In the genomic region with DNA sequence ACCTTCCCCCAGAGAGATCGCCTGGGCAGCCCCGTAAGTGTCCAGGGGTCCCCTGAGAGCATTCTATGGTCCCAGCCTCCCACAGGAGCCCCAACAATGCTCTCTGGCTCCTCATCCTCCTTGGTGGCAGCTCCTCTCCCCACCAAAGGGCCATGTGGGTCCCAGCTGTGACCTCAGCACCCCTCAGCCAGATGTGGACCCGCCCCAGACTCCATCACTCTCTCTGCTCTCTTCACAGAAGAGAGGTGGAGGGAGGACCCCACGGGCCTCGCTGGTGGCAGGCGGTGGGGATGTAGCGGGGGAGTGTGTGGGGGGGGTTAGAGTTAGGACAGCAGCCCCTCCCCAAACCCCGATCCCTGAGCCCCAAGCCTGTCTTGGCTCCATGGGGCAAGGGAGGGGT, we compare ENCODE assay signal across 1 cellular context.
TF ChIP-seq lines count a peak whose summit lies in the region.

No MANE protein-coding gene starts in this region.

TF ChIP-seq in HEK293, 187 proteins besides CTCF, POLR2A, EP300 and RAD21:
- TF ChIP-seq, protein P1, sequence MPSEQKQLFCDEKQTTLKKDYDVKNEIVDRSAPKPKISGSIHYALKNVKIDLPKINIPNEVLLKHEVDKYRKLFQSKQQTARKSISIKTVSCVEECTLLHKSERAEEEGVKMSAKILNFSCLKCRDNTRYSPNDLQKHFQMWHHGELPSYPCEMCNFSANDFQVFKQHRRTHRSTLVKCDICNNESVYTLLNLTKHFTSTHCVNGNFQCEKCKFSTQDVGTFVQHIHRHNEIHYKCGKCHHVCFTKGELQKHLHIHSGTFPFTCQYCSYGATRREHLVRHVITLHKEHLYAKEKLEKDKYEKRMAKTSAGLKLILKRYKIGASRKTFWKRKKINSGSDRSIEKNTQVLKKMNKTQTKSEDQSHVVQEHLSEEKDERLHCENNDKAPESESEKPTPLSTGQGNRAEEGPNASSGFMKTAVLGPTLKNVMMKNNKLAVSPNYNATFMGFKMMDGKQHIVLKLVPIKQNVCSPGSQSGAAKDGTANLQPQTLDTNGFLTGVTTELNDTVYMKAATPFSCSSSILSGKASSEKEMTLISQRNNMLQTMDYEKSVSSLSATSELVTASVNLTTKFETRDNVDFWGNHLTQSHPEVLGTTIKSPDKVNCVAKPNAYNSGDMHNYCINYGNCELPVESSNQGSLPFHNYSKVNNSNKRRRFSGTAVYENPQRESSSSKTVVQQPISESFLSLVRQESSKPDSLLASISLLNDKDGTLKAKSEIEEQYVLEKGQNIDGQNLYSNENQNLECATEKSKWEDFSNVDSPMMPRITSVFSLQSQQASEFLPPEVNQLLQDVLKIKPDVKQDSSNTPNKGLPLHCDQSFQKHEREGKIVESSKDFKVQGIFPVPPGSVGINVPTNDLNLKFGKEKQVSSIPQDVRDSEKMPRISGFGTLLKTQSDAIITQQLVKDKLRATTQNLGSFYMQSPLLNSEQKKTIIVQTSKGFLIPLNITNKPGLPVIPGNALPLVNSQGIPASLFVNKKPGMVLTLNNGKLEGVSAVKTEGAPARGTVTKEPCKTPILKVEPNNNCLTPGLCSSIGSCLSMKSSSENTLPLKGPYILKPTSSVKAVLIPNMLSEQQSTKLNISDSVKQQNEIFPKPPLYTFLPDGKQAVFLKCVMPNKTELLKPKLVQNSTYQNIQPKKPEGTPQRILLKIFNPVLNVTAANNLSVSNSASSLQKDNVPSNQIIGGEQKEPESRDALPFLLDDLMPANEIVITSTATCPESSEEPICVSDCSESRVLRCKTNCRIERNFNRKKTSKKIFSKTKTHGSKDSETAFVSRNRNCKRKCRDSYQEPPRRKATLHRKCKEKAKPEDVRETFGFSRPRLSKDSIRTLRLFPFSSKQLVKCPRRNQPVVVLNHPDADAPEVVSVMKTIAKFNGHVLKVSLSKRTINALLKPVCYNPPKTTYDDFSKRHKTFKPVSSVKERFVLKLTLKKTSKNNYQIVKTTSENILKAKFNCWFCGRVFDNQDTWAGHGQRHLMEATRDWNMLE (tag by site-specific recombination; conservative IDR thresholded peaks at IDR 0.05; ENCODE audit: low read depth) = no peak
- peak; percentile 46; the same call in 1 of the 2 replicates for TF ChIP-seq GLIS2 (tag by site-specific recombination; IDR thresholded peaks at IDR 0.05)
